In genomic region chr13:100234524-100235136, GRCh38 we compare ENCODE assay signal across 13 cellular contexts.
A peak's percentile ranks its signal among the peaks of the same experiment; 100 is the strongest.
DNase-seq lines count a peak whose midpoint lies in the region; ATAC-seq and TF ChIP-seq lines count a peak whose summit lies in the region.
"Had no signal": no experiment of that assay in that cellular context is flagged by ENCODE, and none has a peak within 500 bp of the region (broad histone marks: within the 10 kb centered on the region; RNA-seq: fewer than 3 reads in every experiment).

No MANE protein-coding gene starts in this region.

- peak overlapping the region in 2 of 5 experiments; percentile 37 to 83 for H3K27ac Mint-ChIP-seq in brain
- no peak overlapping the region for H3K27ac Mint-ChIP-seq in CD4-positive, alpha-beta memory T cell
- H3K27ac Mint-ChIP-seq: activated CD8-positive, alpha-beta memory T cell treated with anti-CD3 and anti-CD28 coated beads, Interleukin-2, amount 10 ng/mL, durations not matched to agents 7 days and 5 days; activated naive CD8-positive, alpha-beta T cell treated with anti-CD3 and anti-CD28 coated beads, Interleukin-2, amount 50 U/mL, for 24 hours; B cell had no signal

- peak in 3 of 4 donors; percentile 25 to 61 (median 54) for ATAC-seq in right lobe of liver
- ATAC-seq: activated naive CD8-positive, alpha-beta T cell treated with anti-CD3 and anti-CD28 coated beads, Interleukin-2, amount 50 U/mL, for 24 hours had no signal

- 61% methylated on average over 3 of the region's 4 CpGs for WGBS in HUES64
- WGBS in right lobe of liver (ENCODE audit: insufficient coverage, low coverage, low lambda C conversion rate, missing lambda C conversion rate) = 37% methylated on average over 4 of the region's 4 CpGs

- CTCF ChIA-PET in CD4-positive, alpha-beta memory T cell (lab: Charles Lee; ENCODE audit: partially characterized antibody) = interaction anchor here (1.0 to 6.7 kb wide), 12 partner anchors 9 to 706 kb away, joined by 3 to 125 read pairs (median 8); partner anchors contain the start of gene PCCA

- intact Hi-C loops in right lobe of liver (cut with DNase I) = no loop called here
- intact Hi-C loops in CD4-positive, alpha-beta memory T cell (cut with micrococcal nuclease) = loop anchor here (1.0 kb wide), 4 partner anchors 280 to 706 kb away; no protein-coding TSS in a partner anchor

- H3K9ac ChIP-seq in HUES64 (ENCODE audit: low read depth, low read length) = no peak overlapping the region

- H3K36me3 Mint-ChIP-seq in brain = peaks cover 23% of the 10 kb centered on the region
- peaks cover 1 to 3% of the 10 kb centered on the region in 2 donors for H3K36me3 Mint-ChIP-seq in CD4-positive, alpha-beta memory T cell

- DNase-seq in AG10803 (ENCODE audit: low read depth) = peak; percentile 74
- no peak for DNase-seq in right lobe of liver
- no peak for DNase-seq in NCI-H1092 (lab: John Stamatoyannopoulos, UW)
- DNase-seq in CD4-positive, alpha-beta memory T cell = no peak
- DNase-seq in NCI-H2029 treated with DMSO at 0.1 percent for 48 hours (lab: John Stamatoyannopoulos, UW) = no peak
- no peak for DNase-seq in coronary artery (ENCODE audit: low spot score)
- DNase-seq: activated CD8-positive, alpha-beta memory T cell treated with anti-CD3 and anti-CD28 coated beads, Interleukin-2, amount 10 ng/mL, durations not matched to agents 7 days and 5 days; activated naive CD8-positive, alpha-beta T cell treated with anti-CD3 and anti-CD28 coated beads, Interleukin-2, amount 50 U/mL, for 24 hours; tibial artery had no signal

- H3K27me3 Mint-ChIP-seq in brain = peaks cover 4% of the 10 kb centered on the region
- H3K27me3 Mint-ChIP-seq in CD4-positive, alpha-beta memory T cell = peaks cover 0 to 1% of the 10 kb centered on the region in 2 donors
- H3K27me3 Mint-ChIP-seq: activated CD8-positive, alpha-beta memory T cell treated with anti-CD3 and anti-CD28 coated beads, Interleukin-2, amount 10 ng/mL, durations not matched to agents 7 days and 5 days; activated naive CD8-positive, alpha-beta T cell treated with anti-CD3 and anti-CD28 coated beads, Interleukin-2, amount 50 U/mL, for 24 hours; B cell; IgD-negative memory B cell had no signal

- H3K4me3 Mint-ChIP-seq in brain = peak overlapping the region in 4 of 5 experiments; percentile 4 to 55 (median 36)
- no peak overlapping the region for H3K4me3 Mint-ChIP-seq in CD4-positive, alpha-beta memory T cell
- H3K4me3 Mint-ChIP-seq: activated CD8-positive, alpha-beta memory T cell treated with anti-CD3 and anti-CD28 coated beads, Interleukin-2, amount 10 ng/mL, durations not matched to agents 7 days and 5 days; activated naive CD8-positive, alpha-beta T cell treated with anti-CD3 and anti-CD28 coated beads, Interleukin-2, amount 50 U/mL, for 24 hours had no signal

- no peaks in the 10 kb centered on the region for H3K9me3 ChIP-seq in HUES64 (ENCODE audit: insufficient read depth, low read depth, low read length)
- no peaks in the 10 kb centered on the region for H3K9me3 ChIP-seq in right lobe of liver
- no peaks in the 10 kb centered on the region for H3K9me3 ChIP-seq in CD4-positive, alpha-beta memory T cell (ENCODE audit: control insufficient read depth in 1 of 2, low read length in 2 of 2)
- H3K9me3 ChIP-seq: tibial artery had no signal

- H3K36me3 ChIP-seq in HUES64 (ENCODE audit: insufficient read depth, low read length) (no peaks in the 10 kb centered on the region), right lobe of liver (no peaks in the 10 kb centered on the region)
- no peaks in the 10 kb centered on the region for H3K36me3 ChIP-seq in CD4-positive, alpha-beta memory T cell (ENCODE audit: insufficient read depth, low read length)
- H3K36me3 ChIP-seq: tibial artery had no signal

- H3K27ac ChIP-seq in HUES64 (ENCODE audit: low read depth, low read length) (peak overlapping the region; percentile 37; the same call in 1 of the 2 replicates), right lobe of liver (peak overlapping the region in 1 of 3 donors; percentile 16), coronary artery (no peak overlapping the region)
- no peak overlapping the region for H3K27ac ChIP-seq in CD4-positive, alpha-beta memory T cell (ENCODE audit: low read depth, low read length)
- H3K27ac ChIP-seq: tibial artery had no signal

- TF ChIP-seq CTCF in AG10803 (conservative IDR thresholded peaks at IDR 0.05; ENCODE audit: low read length) (no peak), brain (conservative IDR thresholded peaks at IDR 0.05) (no peak), right lobe of liver (IDR thresholded peaks at IDR 0.05) (no peak), coronary artery (IDR thresholded peaks at IDR 0.05) (no peak)

- H3K27me3 ChIP-seq in HUES64 (ENCODE audit: insufficient read depth, low read length) (no peaks in the 10 kb centered on the region), right lobe of liver (no peaks in the 10 kb centered on the region)
- H3K27me3 ChIP-seq in CD4-positive, alpha-beta memory T cell (ENCODE audit: insufficient read depth, low read length) = no peaks in the 10 kb centered on the region
- H3K27me3 ChIP-seq: tibial artery had no signal

- peaks cover 27% of the 10 kb centered on the region for H3K4me1 Mint-ChIP-seq in brain
- peaks cover 4 to 5% (median 4%) of the 10 kb centered on the region in 4 donors for H3K4me1 Mint-ChIP-seq in CD4-positive, alpha-beta memory T cell

- H3K4me1 ChIP-seq in HUES64 (ENCODE audit: insufficient read depth, low read length) (peaks cover 40% of the 10 kb centered on the region), right lobe of liver (peaks cover 0 to 26% (median 6%) of the 10 kb centered on the region in 4 donors)
- H3K4me1 ChIP-seq in CD4-positive, alpha-beta memory T cell (ENCODE audit: insufficient read depth, low read length) = peaks cover 6% of the 10 kb centered on the region

- POLR2A ChIA-PET in CD4-positive, alpha-beta memory T cell (lab: Charles Lee; ENCODE audit: partially characterized antibody) = interaction anchor here (0.6 to 4.6 kb wide), 2 partner anchors 320 to 577 kb away, joined by 3 to 29 read pairs; no protein-coding TSS in a partner anchor

- H3K9me3 Mint-ChIP-seq in brain = peaks cover 0 to 4% (median 3%) of the 10 kb centered on the region in 5 experiments
- no peaks in the 10 kb centered on the region for H3K9me3 Mint-ChIP-seq in CD4-positive, alpha-beta memory T cell
- H3K9me3 Mint-ChIP-seq: activated naive CD8-positive, alpha-beta T cell treated with anti-CD3 and anti-CD28 coated beads, Interleukin-2, amount 50 U/mL, for 24 hours; IgD-negative memory B cell had no signal

- H3K4me3 ChIP-seq in AG10803 (ENCODE audit: low read length) (no peak overlapping the region), HUES64 (ENCODE audit: low read length) (no peak overlapping the region), right lobe of liver (no peak overlapping the region), coronary artery (no peak overlapping the region)
- H3K4me3 ChIP-seq in CD4-positive, alpha-beta memory T cell (ENCODE audit: low read length in 2 of 2) = no peak overlapping the region
- H3K4me3 ChIP-seq: tibial artery had no signal

- no peak for TF ChIP-seq POLR2A in right lobe of liver (IDR thresholded peaks at IDR 0.05)

Comparison
In these comparisons a context has a peak if more than half of its experiments do, and no peak if none do; other contexts are left out.
1. H3K4me3 Mint-ChIP-seq: peak in brain (4 of 5); none in CD4-positive, alpha-beta memory T cell (0 of 8).